Comparison of ENCODE assay signal across 17 cellular contexts in the genomic region with DNA sequence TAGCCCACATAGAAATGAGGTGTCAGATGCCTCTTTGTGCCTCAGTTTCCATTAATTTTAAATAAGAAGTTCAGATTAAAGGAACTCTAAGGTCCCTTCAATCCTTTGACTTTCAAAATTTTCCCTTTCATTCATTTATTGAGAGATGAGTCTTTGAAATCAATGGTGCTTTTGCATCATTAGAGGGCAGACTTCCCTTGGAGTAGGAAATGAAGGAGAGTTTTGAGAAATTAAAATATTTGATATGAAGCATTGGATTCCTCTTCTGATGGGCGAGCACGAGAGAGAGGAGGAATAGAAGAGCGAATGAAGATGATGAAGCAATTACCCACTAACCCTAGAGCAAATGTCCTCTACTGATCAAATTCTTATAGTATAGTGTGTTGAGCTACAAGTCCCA.
DNase-seq lines count a peak whose midpoint lies in the region; ATAC-seq and TF ChIP-seq lines count a peak whose summit lies in the region.
"Had no signal": no experiment of that assay in that cellular context is flagged by ENCODE, and none has a peak within 500 bp of the region (broad histone marks: within the 10 kb centered on the region; RNA-seq: fewer than 3 reads in every experiment).

No MANE protein-coding gene starts in this region.

- H3K4me3 ChIP-seq in heart right ventricle (no peak overlapping the region), right cardiac atrium (ENCODE audit: low read length) (no peak overlapping the region), adrenal gland (no peak overlapping the region), fibroblast of villous mesenchyme (ENCODE audit: low read depth, low read length) (no peak overlapping the region), tibial artery (no peak overlapping the region)
- H3K4me3 ChIP-seq: ovary had no signal

- no peak for TF ChIP-seq POLR2A in adrenal gland (IDR thresholded peaks at IDR 0.05)

- DNase-seq in heart right ventricle (no peak), right cardiac atrium (no peak), adrenal gland (no peak), fibroblast of villous mesenchyme (ENCODE audit: low read depth) (peak; percentile 3), tibial artery (no peak), NCI-H2107 treated with DMSO at 0.1 percent for 48 hours (lab: John Stamatoyannopoulos, UW; ENCODE audit: unreplicated experiment) (no peak), HuH-7.5 (ENCODE audit: low spot score) (no peak), cerebellar cortex (ENCODE audit: low spot score) (no peak)
- DNase-seq: activated gamma-delta T cell; Caco-2; effector memory CD8-positive, alpha-beta T cell; kidney glomerular epithelial cell; MM.1S; NCI-H2081; NCI-H748 treated with DMSO at 0.1 percent for 48 hours; ovary; T-cell had no signal

- H3K4me1 ChIP-seq in heart right ventricle, result peaks cover 0 to 12% (median 0%) of the 10 kb centered on the region in 9 donors
- H3K4me1 ChIP-seq in right cardiac atrium (ENCODE audit: control insufficient read depth, insufficient read depth, low read length), result peaks cover 2% of the 10 kb centered on the region
- peaks cover 0 to 3% of the 10 kb centered on the region in 2 donors for H3K4me1 ChIP-seq in adrenal gland (replicated peaks in 1 of 2)
- peaks cover 0 to 18% (median 8%) of the 10 kb centered on the region in 4 donors for H3K4me1 ChIP-seq in tibial artery

- peak in 6 of 9 donors; percentile 7 to 44 (median 29) for TF ChIP-seq CTCF in heart right ventricle (IDR thresholded peaks at IDR 0.05)
- TF ChIP-seq CTCF in adrenal gland (IDR thresholded peaks at IDR 0.05), result peak in 5 of 6 experiments; percentile 32 to 50 (median 47)
- TF ChIP-seq CTCF in fibroblast of villous mesenchyme (IDR thresholded peaks at IDR 0.05; ENCODE audit: insufficient read depth, low read depth, low read length), result peak; percentile 27
- peak in 1 of 2 experiments; percentile 26 for TF ChIP-seq CTCF in tibial artery (IDR thresholded peaks at IDR 0.05)

- intact Hi-C loops in heart right ventricle (cut with DNase I) (loop anchor here in 6 of 10 donors (5.0 to 10.0 kb wide), 3 partner anchors 199 to 209 kb away; no protein-coding TSS in a partner anchor), right cardiac atrium (cut with DNase I) (no loop called here), adrenal gland (cut with DNase I) (no loop called here), tibial artery (cut with DNase I; ENCODE audit: low total_unique reads) (no loop called here)

- ATAC-seq in heart right ventricle, result no peak
- ATAC-seq in right cardiac atrium, result no peak
- ATAC-seq: effector memory CD8-positive, alpha-beta T cell; T-cell had no signal

- no peaks in the 10 kb centered on the region for H3K27me3 ChIP-seq in heart right ventricle
- H3K27me3 ChIP-seq in right cardiac atrium (ENCODE audit: control insufficient read depth, insufficient read depth), result no peaks in the 10 kb centered on the region
- no peaks in the 10 kb centered on the region for H3K27me3 ChIP-seq in adrenal gland
- H3K27me3 ChIP-seq in tibial artery, result no peaks in the 10 kb centered on the region
- H3K27me3 ChIP-seq: ovary had no signal

- H3K36me3 ChIP-seq in heart right ventricle (no peaks in the 10 kb centered on the region), adrenal gland (replicated peaks in 1 of 2) (no peaks in the 10 kb centered on the region), tibial artery (no peaks in the 10 kb centered on the region)
- H3K36me3 ChIP-seq: ovary had no signal

- H3K9me3 ChIP-seq in heart right ventricle, result peaks cover 0 to 6% (median 0%) of the 10 kb centered on the region in 11 donors
- no peaks in the 10 kb centered on the region for H3K9me3 ChIP-seq in right cardiac atrium (ENCODE audit: control insufficient read depth, low read length)
- H3K9me3 ChIP-seq in adrenal gland (replicated peaks in 1 of 3), result no peaks in the 10 kb centered on the region
- no peaks in the 10 kb centered on the region for H3K9me3 ChIP-seq in tibial artery
- H3K9me3 ChIP-seq: ovary had no signal

- no peak overlapping the region for H3K27ac ChIP-seq in heart right ventricle
- no peak overlapping the region for H3K27ac ChIP-seq in right cardiac atrium (ENCODE audit: low read length)
- no peak overlapping the region for H3K27ac ChIP-seq in adrenal gland
- no peak overlapping the region for H3K27ac ChIP-seq in tibial artery
- H3K27ac ChIP-seq: ovary had no signal

- 74 to 85% methylated on average over 3 of the region's 3 CpGs for WGBS in heart right ventricle, 2 donors
- WGBS in right cardiac atrium, result 71% methylated on average over 3 of the region's 3 CpGs
- 53 to 77% (median 71%) methylated on average over 3 of the region's 3 CpGs for WGBS in adrenal gland, 4 donors

Comparison
In these comparisons a context has a peak if more than half of its experiments do, and no peak if none do; other contexts are left out.
1. intact Hi-C loops: an anchor here in heart right ventricle (5.0 to 10.0 kb wide); none called in right cardiac atrium, adrenal gland and tibial artery.